ENCODE assay signal across 8 cellular contexts in genomic region chr10:124388823-124389612, GRCh38. TPM values are rescaled to one million over a fixed set of nuclear protein-coding genes. Genes with fewer than 3 reads are reported as not detected.
DNase-seq lines count a peak whose midpoint lies in the region; ATAC-seq and TF ChIP-seq lines count a peak whose summit lies in the region.

No MANE protein-coding gene starts in this region.

- H3K36me3 ChIP-seq in H7 (replicated peaks; ENCODE audit: control insufficient read depth, insufficient read depth, low read length) (no peaks in the 10 kb centered on the region), adrenal gland (replicated peaks in 1 of 2) (no peaks in the 10 kb centered on the region), heart left ventricle (no peaks in the 10 kb centered on the region), trophoblast cell (ENCODE audit: control insufficient read depth in 1 of 2, insufficient read depth in 2 of 2, low read length in 2 of 2) (no peaks in the 10 kb centered on the region), tibial nerve (no peaks in the 10 kb centered on the region)

- H2BK5ac ChIP-seq in trophoblast cell (ENCODE audit: low read depth, low read length, poor library complexity): no peak overlapping the region

- TF ChIP-seq CTCF in adrenal gland (IDR thresholded peaks at IDR 0.05): peak; percentile 71 to 98 (median 88)
- peak; percentile 87 to 99 (median 96) for TF ChIP-seq CTCF in heart left ventricle (IDR thresholded peaks at IDR 0.05)
- peak; percentile 93 to 99 (median 97) for TF ChIP-seq CTCF in tibial nerve (IDR thresholded peaks at IDR 0.05)

- H3K4me1 ChIP-seq in adrenal gland (replicated peaks in 1 of 2): peaks cover 5 to 8% of the 10 kb centered on the region in 2 donors
- peaks cover 0 to 11% (median 1%) of the 10 kb centered on the region in 12 donors for H3K4me1 ChIP-seq in heart left ventricle
- peaks cover 7 to 10% of the 10 kb centered on the region in 2 experiments for H3K4me1 ChIP-seq in trophoblast cell (ENCODE audit: control insufficient read depth in 1 of 2, insufficient read depth in 2 of 2, low read length in 2 of 2)
- H3K4me1 ChIP-seq in tibial nerve: peaks cover 0 to 14% (median 2%) of the 10 kb centered on the region in 4 donors

- peak; percentile 5 for DNase-seq in GF-D8 (lab: John Stamatoyannopoulos, UW)
- peak; percentile 100 for DNase-seq in H7
- peak; percentile 72 for DNase-seq in M059J (ENCODE audit: low read depth)
- DNase-seq in T follicular helper cell (ENCODE audit: low read depth): peak; percentile 86
- peak; percentile 82 to 93 (median 91) for DNase-seq in adrenal gland
- DNase-seq in heart left ventricle: peak; percentile 85 to 95 (median 91)
- DNase-seq in trophoblast cell: peak; percentile 85 to 95
- peak; percentile 72 to 73 for DNase-seq in tibial nerve (ENCODE audit: low spot score in 2 of 2)

- no peak overlapping the region for H2BK12ac ChIP-seq in trophoblast cell (ENCODE audit: low read length)

- H2AFZ ChIP-seq in trophoblast cell (ENCODE audit: insufficient read depth, low read length, poor library complexity): peak overlapping the region; percentile 84

- no peak for TF ChIP-seq EP300 in tibial nerve (IDR thresholded peaks at IDR 0.05)

- no peak overlapping the region for H2AK5ac ChIP-seq in trophoblast cell (ENCODE audit: low read length)

- no peaks in the 10 kb centered on the region for H3K79me1 ChIP-seq in trophoblast cell (ENCODE audit: low read length)

- H3K23ac ChIP-seq in trophoblast cell (ENCODE audit: low read length): no peak overlapping the region

- H3K27ac ChIP-seq in adrenal gland: peak overlapping the region in 1 of 5 donors; percentile 30
- peak overlapping the region in 5 of 12 donors; percentile 34 to 69 (median 48) for H3K27ac ChIP-seq in heart left ventricle
- no peak overlapping the region for H3K27ac ChIP-seq in trophoblast cell (ENCODE audit: low read depth, low read length)
- H3K27ac ChIP-seq in tibial nerve: peak overlapping the region in 3 of 4 donors; percentile 29 to 41 (median 32)

- H3K79me2 ChIP-seq in trophoblast cell (ENCODE audit: control insufficient read depth, insufficient read depth, low read length, poor library complexity): no peaks in the 10 kb centered on the region

- intact Hi-C loops in adrenal gland (cut with DNase I) (loop anchor here (2.0 to 10.0 kb wide), 3 partner anchors 294 to 804 kb away; partner anchors contain the start of gene CHST15 (in 1 of the 2)), heart left ventricle (cut with DNase I) (loop anchor here (1.0 to 10.0 kb wide), 7 partner anchors 124 to 814 kb away; no protein-coding TSS in a partner anchor)

- H3K4me3 ChIP-seq in H7 (ENCODE audit: insufficient read depth, low read depth, low read length) (peak overlapping the region; percentile 40), adrenal gland (peak overlapping the region in 2 of 4 donors; percentile 14 to 50), heart left ventricle (peak overlapping the region; percentile 28 to 77 (median 60)), trophoblast cell (ENCODE audit: low read depth, low read length) (peak overlapping the region; percentile 59), tibial nerve (peak overlapping the region; percentile 34 to 57 (median 48))

- peak; percentile 92 to 100 (median 98) for ATAC-seq in heart left ventricle

- H4K12ac ChIP-seq in trophoblast cell (ENCODE audit: low read depth, low read length): no peak overlapping the region

- peak overlapping the region; percentile 42 for H3K9ac ChIP-seq in trophoblast cell (ENCODE audit: low read length)

- no peak overlapping the region for H3K4ac ChIP-seq in trophoblast cell (ENCODE audit: low read depth, low read length)

- peak overlapping the region; percentile 92 for H3K4me2 ChIP-seq in trophoblast cell (ENCODE audit: low read length)

- peak overlapping the region; percentile 67 for H4K8ac ChIP-seq in trophoblast cell (ENCODE audit: low read depth, low read length)

- H2BK120ac ChIP-seq in trophoblast cell (ENCODE audit: insufficient read depth, low read length, poor library complexity): no peak overlapping the region

- no peak for TF ChIP-seq POLR2A in adrenal gland (IDR thresholded peaks at IDR 0.05)
- TF ChIP-seq POLR2A in heart left ventricle (IDR thresholded peaks at IDR 0.05): peak in 1 of 2 donors; percentile 49
- TF ChIP-seq POLR2A in tibial nerve (IDR thresholded peaks at IDR 0.05): peak in 1 of 2 donors; percentile 8

- H3K9me3 ChIP-seq in adrenal gland (replicated peaks in 1 of 3) (no peaks in the 10 kb centered on the region), heart left ventricle (no peaks in the 10 kb centered on the region), trophoblast cell (ENCODE audit: insufficient read depth, low read depth, low read length) (no peaks in the 10 kb centered on the region), tibial nerve (no peaks in the 10 kb centered on the region)

- H3K14ac ChIP-seq in trophoblast cell (ENCODE audit: low read length): no peak overlapping the region

- H4K91ac ChIP-seq in trophoblast cell (ENCODE audit: low read depth, low read length): no peak overlapping the region

- WGBS in adrenal gland, 4 donors: 2 to 6% (median 5%) methylated on average over 12 to 74 of the region's 74 CpGs; no CpG with 5 or more reads in 1 of the 4 donors
- 2 to 4% (median 3%) methylated on average over 33 to 74 of the region's 74 CpGs for WGBS in heart left ventricle, 4 donors
- WGBS in trophoblast cell (ENCODE audit: extremely low coverage, insufficient coverage, insufficient read length): no CpG with 5 or more reads among the region's 74 CpGs
- 3% methylated on average over 31 to 38 of the region's 74 CpGs for WGBS in tibial nerve, 2 donors

- no peak overlapping the region for H3K18ac ChIP-seq in trophoblast cell (ENCODE audit: low read length)

- peaks cover 5% of the 10 kb centered on the region for H3K27me3 ChIP-seq in H7 (ENCODE audit: control insufficient read depth, insufficient read depth, low read length)
- H3K27me3 ChIP-seq in adrenal gland: no peaks in the 10 kb centered on the region
- H3K27me3 ChIP-seq in heart left ventricle: no peaks in the 10 kb centered on the region
- H3K27me3 ChIP-seq in trophoblast cell (ENCODE audit: insufficient read depth, low read length): no peaks in the 10 kb centered on the region
- no peaks in the 10 kb centered on the region for H3K27me3 ChIP-seq in tibial nerve

RNA-seq across cellular contexts. Expression of gene OAT, which starts 29.7 kb away (rescaled TPM):
- 214 and 241 TPM in 2 replicates for total RNA-seq in H7 (2014; rRNA removed; shearing (Covaris generic))
- total RNA-seq in M059J (2014; rRNA removed; shearing (Covaris generic)): 94.3 and 138 TPM in 2 replicates
- total RNA-seq in adrenal gland (100 to 1,000 TPM; 134 to 244 (median 180) TPM), heart left ventricle (10 to 100 TPM; 27.3 to 56.1 (median 33.8) TPM), tibial nerve (10 to 100 TPM; 43.0 to 67.9 (median 58.3) TPM)
- polyA plus RNA-seq in adrenal gland (100 to 1,000 TPM in 1 of 3 donors, 10 to 100 TPM in 2; 39.7 to 203 (median 48.9) TPM), heart left ventricle (10 to 100 TPM in 1 of 2 donors, 1 to 10 TPM in 1; 9.3 to 36.0 TPM)
- 48.2 and 50.5 TPM in 2 replicates for polyA plus RNA-seq in trophoblast cell (2013)

Comparison
In these comparisons a context has a peak if more than half of its experiments do, and no peak if none do; other contexts are left out.
1. DNase-seq: peak in every context shown above with its lines; median percentile 100 in H7; 91 in adrenal gland; 91 in heart left ventricle; 90 in trophoblast cell; 86 in T follicular helper cell; 72 in tibial nerve; 72 in M059J; 5 in GF-D8.